Comparison of ENCODE assay signal across 15 cellular contexts in the genomic region with DNA sequence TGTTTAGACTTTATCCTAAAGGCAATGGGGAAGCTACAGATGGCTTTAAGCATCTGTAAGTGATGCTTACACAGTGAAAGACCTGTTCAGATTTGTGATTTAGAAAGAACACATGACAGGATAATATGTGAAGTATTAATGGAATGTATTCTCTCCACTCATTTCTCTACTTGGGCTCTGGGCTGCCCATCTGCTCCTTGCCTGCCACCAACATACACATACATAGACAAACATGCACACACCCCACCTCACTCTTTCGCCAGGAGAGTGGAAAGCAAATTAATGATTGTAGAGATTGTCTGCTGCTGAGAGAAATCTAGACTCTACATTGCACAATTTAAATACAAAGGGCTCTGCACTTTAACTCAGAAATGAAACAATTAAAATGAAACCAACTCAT.
A peak's percentile ranks its signal among the peaks of the same experiment; 100 is the strongest.
DNase-seq lines count a peak whose midpoint lies in the region; ATAC-seq and TF ChIP-seq lines count a peak whose summit lies in the region.
"Had no signal": no experiment of that assay in that cellular context is flagged by ENCODE, and none has a peak within 500 bp of the region (broad histone marks: within the 10 kb centered on the region; RNA-seq: fewer than 3 reads in every experiment).

No MANE protein-coding gene starts in this region.

- 37% methylated on average over 1 of the region's 1 CpG for WGBS in suprapubic skin

- no peak overlapping the region for H3K4me3 ChIP-seq in suprapubic skin
- H3K4me3 ChIP-seq: GM23338, tibial artery had no signal

- DNase-seq in ACHN (peak; percentile 57), foreskin keratinocyte (peak; percentile 85 to 91), activated gamma-delta T cell treated with Interleukin-2 at 50 U/mL for 16 hours (no peak), suprapubic skin (ENCODE audit: low spot score in 2 of 2) (no peak), NCI-H2227 (lab: John Stamatoyannopoulos, UW; ENCODE audit: unreplicated experiment) (no peak)
- no peak for DNase-seq in activated CD4-positive, alpha-beta T cell treated with anti-CD3 and anti-CD28 coated beads for 1 hour
- DNase-seq: anterior cingulate cortex, DMS153, MM.1S, NCI-H2227 treated with DMSO at 0.1 percent for 48 hours, tibial artery had no signal

- peaks cover 5% of the 10 kb centered on the region for H3K36me3 ChIP-seq in suprapubic skin

- no peak for TF ChIP-seq CTCF in foreskin keratinocyte (conservative IDR thresholded peaks at IDR 0.05)
- TF ChIP-seq CTCF in suprapubic skin (IDR thresholded peaks at IDR 0.05) = no peak

- TF ChIP-seq POLR2A in suprapubic skin (IDR thresholded peaks at IDR 0.05) = no peak

- ATAC-seq in GM19463 (IDR thresholded peaks at IDR 0.05; ENCODE audit: unreplicated experiment) (peak; percentile 91), HG03442 (IDR thresholded peaks at IDR 0.05; ENCODE audit: unreplicated experiment) (peak; percentile 45), foreskin keratinocyte (peak; percentile 2)
- ATAC-seq: GM23338 had no signal

- H3K4me1 ChIP-seq in foreskin keratinocyte = peaks cover 27% of the 10 kb centered on the region
- H3K4me1 ChIP-seq in suprapubic skin = peaks cover 29% of the 10 kb centered on the region
- H3K4me1 ChIP-seq: tibial artery had no signal

- in situ Hi-C loops in ACHN (cut with HindIII; ENCODE audit: low pct_ligation_motif_present, low pct_unique_long_range_greater_than_20kb, low sequenced_read_pairs) = no loop called here

- H3K27me3 ChIP-seq in foreskin keratinocyte (no peaks in the 10 kb centered on the region), suprapubic skin (no peaks in the 10 kb centered on the region)
- H3K27me3 ChIP-seq: tibial artery had no signal

- no peak for TF ChIP-seq EP300 in suprapubic skin (IDR thresholded peaks at IDR 0.05)

- no peaks in the 10 kb centered on the region for H3K9me3 ChIP-seq in suprapubic skin
- H3K9me3 ChIP-seq: tibial artery had no signal

- H3K27ac ChIP-seq in foreskin keratinocyte (no peak overlapping the region), suprapubic skin (no peak overlapping the region)
- H3K27ac ChIP-seq: HL-60, tibial artery had no signal

Comparison
In these comparisons a context has a peak if more than half of its experiments do, and no peak if none do; other contexts are left out.
1. DNase-seq: peak in ACHN (single experiment) and foreskin keratinocyte (2 of 2); none in activated gamma-delta T cell treated with Interleukin-2 at 50 U/mL for 16 hours (single experiment), suprapubic skin (0 of 2), activated CD4-positive, alpha-beta T cell treated with anti-CD3 and anti-CD28 coated beads for 1 hour (single experiment) and NCI-H2227 (single experiment).
2. ATAC-seq: peak in every context shown above with its lines; median percentile 91 in GM19463; 45 in HG03442; 2 in foreskin keratinocyte.